2 cellular contexts compared by ENCODE assay signal in genomic region chr20:5035518-5035917, GRCh38.
TF ChIP-seq lines count a peak whose summit lies in the region.

No MANE protein-coding gene starts in this region.

TF ChIP-seq in K562, 482 proteins besides CTCF, POLR2A, EP300 and RAD21:
- peak; percentile 32; the same call in 1 of the 2 replicates for TF ChIP-seq ZNF121 (CRISPR knock-in tag; conservative IDR thresholded peaks at IDR 0.05)

TF ChIP-seq in HepG2, 621 proteins besides CTCF, POLR2A, EP300 and RAD21:
- TF ChIP-seq ZMYM4 (CRISPR knock-in tag; IDR thresholded peaks at IDR 0.05) (peak; percentile 32; the same call in 1 of the 2 replicates), ZNF770 (CRISPR knock-in tag; IDR thresholded peaks at IDR 0.05) (peak; percentile 93), CHD4 (IDR thresholded peaks at IDR 0.05; ENCODE audit: borderline replicate concordance, low read length) (0 out of 2 replicates have a peak, but pooled peaks have one; percentile 26), SPEN (CRISPR knock-in tag; IDR thresholded peaks at IDR 0.05; ENCODE audit: low read depth) (0 out of 2 replicates have a peak, but pooled peaks have one; percentile 17)
- TF ChIP-seq, protein P1, sequence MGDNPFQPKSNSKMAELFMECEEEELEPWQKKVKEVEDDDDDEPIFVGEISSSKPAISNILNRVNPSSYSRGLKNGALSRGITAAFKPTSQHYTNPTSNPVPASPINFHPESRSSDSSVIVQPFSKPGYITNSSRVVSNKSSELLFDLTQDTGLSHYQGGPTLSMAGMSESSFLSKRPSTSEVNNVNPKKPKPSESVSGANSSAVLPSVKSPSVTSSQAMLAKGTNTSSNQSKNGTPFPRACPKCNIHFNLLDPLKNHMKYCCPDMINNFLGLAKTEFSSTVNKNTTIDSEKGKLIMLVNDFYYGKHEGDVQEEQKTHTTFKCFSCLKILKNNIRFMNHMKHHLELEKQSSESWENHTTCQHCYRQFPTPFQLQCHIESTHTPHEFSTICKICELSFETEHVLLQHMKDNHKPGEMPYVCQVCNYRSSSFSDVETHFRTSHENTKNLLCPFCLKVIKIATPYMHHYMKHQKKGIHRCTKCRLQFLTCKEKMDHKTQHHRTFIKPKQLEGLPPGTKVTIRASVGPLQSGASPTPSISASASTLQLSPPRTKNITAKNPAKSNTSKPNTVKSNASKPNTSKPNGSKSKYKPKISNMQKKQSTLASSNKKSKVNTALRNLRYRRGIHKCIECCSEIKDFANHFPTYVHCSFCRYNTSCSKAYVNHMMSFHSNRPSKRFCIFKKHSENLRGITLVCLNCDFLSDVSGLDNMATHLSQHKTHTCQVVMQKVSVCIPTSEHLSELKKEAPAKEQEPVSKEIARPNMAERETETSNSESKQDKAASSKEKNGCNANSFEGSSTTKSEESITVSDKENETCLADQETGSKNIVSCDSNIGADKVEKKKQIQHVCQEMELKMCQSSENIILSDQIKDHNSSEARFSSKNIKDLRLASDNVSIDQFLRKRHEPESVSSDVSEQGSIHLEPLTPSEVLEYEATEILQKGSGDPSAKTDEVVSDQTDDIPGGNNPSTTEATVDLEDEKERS (CRISPR knock-in tag; IDR thresholded peaks at IDR 0.05) = 0 out of 2 replicates have a peak, but pooled peaks have one; percentile 34
TF ChIP-seq in HepG2: peak in this region for 5; not testable (repeated sequence) for 616.
